Comparison of ENCODE assay signal across 29 cellular contexts in genomic region chr7:45726883-45727282, GRCh38.
"Had no signal": no experiment of that assay in that cellular context is flagged by ENCODE, and none has a peak within 500 bp of the region (broad histone marks: within the 10 kb centered on the region; RNA-seq: fewer than 3 reads in every experiment).

No MANE protein-coding gene starts in this region.

- H3K4me1 Mint-ChIP-seq: activated CD4-positive, alpha-beta memory T cell treated with anti-CD3 and anti-CD28 coated beads, Interleukin-2, amount 10 ng/mL, durations not matched to agents 7 days and 5 days; activated naive CD4-positive, alpha-beta T cell treated with anti-CD3 and anti-CD28 coated beads, Interleukin-2, amount 50 U/mL, for 24 hours; T-cell had no signal

- H3K27me3 ChIP-seq: breast epithelium had no signal

- H3K9me3 Mint-ChIP-seq: activated CD4-positive, alpha-beta memory T cell treated with anti-CD3 and anti-CD28 coated beads, Interleukin-2, amount 10 ng/mL, durations not matched to agents 7 days and 5 days had no signal

- DNase-seq: activated CD4-positive, alpha-beta memory T cell treated with anti-CD3 and anti-CD28 coated beads, Interleukin-2, amount 10 ng/mL, durations not matched to agents 7 days and 5 days; activated CD4-positive, alpha-beta T cell treated with anti-CD3 and anti-CD28 coated beads, Interleukin-2, amount 50 U/mL, for 1 hour; activated CD4-positive, CD25-positive, alpha-beta regulatory T cell; activated CD8-positive, alpha-beta memory T cell treated with anti-CD3 and anti-CD28 coated beads, Interleukin-2, amount 50 U/mL, for 48 hours; activated effector memory CD4-positive, alpha-beta T cell treated with Interleukin-2 at 50 U/mL for 16 hours; activated naive CD4-positive, alpha-beta T cell; activated T-cell treated with anti-CD3 and anti-CD28 coated beads, Interleukin-2, amount 50 U/mL, for 24 hours; caudate nucleus; KG1; NCI-H1092; NCI-H1417; NCI-H1694; NCI-H2029; NCI-H2107; NCI-H2171 treated with DMSO at 0.1 percent for 48 hours; NCI-H345; NCI-H510A; NCI-H526 treated with DMSO at 0.1 percent for 48 hours; NCI-H82; RPMI8226; T-cell; T-helper 2 cell; T1000 had no signal

- H3K4me3 ChIP-seq: breast epithelium, SK-N-MC had no signal

- H3K27me3 Mint-ChIP-seq: activated CD4-positive, alpha-beta memory T cell treated with anti-CD3 and anti-CD28 coated beads, Interleukin-2, amount 10 ng/mL, durations not matched to agents 7 days and 5 days; activated naive CD4-positive, alpha-beta T cell treated with anti-CD3 and anti-CD28 coated beads, Interleukin-2, amount 50 U/mL, for 24 hours; activated T-cell treated with anti-CD3 and anti-CD28 coated beads, Interleukin-2, amount 50 U/mL, for 24 hours; T-cell had no signal

- H3K27ac Mint-ChIP-seq: activated CD4-positive, alpha-beta memory T cell treated with anti-CD3 and anti-CD28 coated beads, Interleukin-2, amount 10 ng/mL, durations not matched to agents 7 days and 5 days; activated naive CD4-positive, alpha-beta T cell treated with anti-CD3 and anti-CD28 coated beads, Interleukin-2, amount 50 U/mL, for 24 hours; activated T-helper 1 cell treated with anti-CD3 and anti-CD28 coated beads, Interleukin-12 subunit alpha, Interleukin-12 subunit beta, Interleukin-2, Interleukin-4 antibody, amounts not matched to agents 30 ng/mL and 10 ng/mL and 1 ng/mL, durations not matched to agents 14 hours and 24 hours and 36 hours; T-cell had no signal

- ATAC-seq: Panc1, Right ventricle myocardium inferior, T-cell had no signal

- H3K4me3 Mint-ChIP-seq: activated CD4-positive, alpha-beta memory T cell treated with anti-CD3 and anti-CD28 coated beads, Interleukin-2, amount 10 ng/mL, durations not matched to agents 7 days and 5 days; activated naive CD4-positive, alpha-beta T cell treated with anti-CD3 and anti-CD28 coated beads, Interleukin-2, amount 50 U/mL, for 24 hours; activated T-cell treated with anti-CD3 and anti-CD28 coated beads, Interleukin-2, amount 50 U/mL, for 24 hours; activated T-helper 1 cell treated with anti-CD3 and anti-CD28 coated beads, Interleukin-12 subunit alpha, Interleukin-12 subunit beta, Interleukin-2, Interleukin-4 antibody, amounts not matched to agents 30 ng/mL and 10 ng/mL and 1 ng/mL, durations not matched to agents 14 hours and 24 hours and 36 hours; T-cell had no signal

- H3K9me3 ChIP-seq: breast epithelium had no signal

- H3K27ac ChIP-seq: breast epithelium, SK-N-MC had no signal

- H3K4me1 ChIP-seq: breast epithelium had no signal
